1 cellular context compared by ENCODE assay signal in genomic region chr7:27175005-27175625, GRCh38.
TF ChIP-seq lines count a peak whose summit lies in the region.

No MANE protein-coding gene starts in this region.

TF ChIP-seq in endothelial cell of umbilical vein, 7 proteins besides CTCF, POLR2A, EP300 and RAD21 (continued from another document):
- TF ChIP-seq EZH2 (IDR thresholded peaks at IDR 0.05; ENCODE audit: borderline replicate concordance, low read depth, low read length, severe bottlenecking) (no peak), GATA2 (IDR thresholded peaks at IDR 0.05; ENCODE audit: insufficient read depth, insufficient read length, low read depth, low read length) (no peak), JUN (IDR thresholded peaks at IDR 0.05; ENCODE audit: borderline replicate concordance, insufficient read depth, insufficient read length, low read depth) (no peak)
